Comparison of ENCODE assay signal across 9 cellular contexts in the genomic region with DNA sequence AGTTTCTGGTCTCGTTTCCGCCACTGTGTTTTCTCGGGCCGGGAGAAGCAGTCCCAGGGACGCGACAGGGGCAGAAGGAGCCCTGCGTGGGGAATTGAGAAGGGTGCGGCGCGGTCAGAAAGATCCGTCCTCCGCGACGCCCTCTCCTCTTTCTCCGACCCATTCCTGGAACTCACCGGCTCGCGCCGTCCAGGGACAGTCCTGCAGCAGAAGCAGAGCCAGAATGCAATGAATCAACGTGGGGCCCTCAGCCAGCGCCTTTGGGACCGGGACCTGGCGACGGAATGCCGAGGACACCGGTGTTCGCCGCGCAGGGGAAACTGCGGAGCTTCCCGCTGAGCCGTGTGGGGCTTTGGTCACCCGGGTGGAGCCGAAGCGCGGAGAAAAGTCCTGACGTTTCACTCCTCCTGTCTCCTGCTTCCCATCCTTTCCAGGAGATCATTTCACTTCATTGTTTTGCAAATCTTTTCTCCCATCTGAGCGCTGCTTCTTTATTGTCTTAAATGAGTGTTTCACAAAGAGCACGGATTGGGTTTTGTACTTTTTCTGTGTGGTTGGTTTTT. TPM values are rescaled to one million over a fixed set of nuclear protein-coding genes. Genes with fewer than 3 reads are reported as not detected.
A peak's percentile ranks its signal among the peaks of the same experiment; 100 is the strongest.
DNase-seq lines count a peak whose midpoint lies in the region; ATAC-seq, FAIRE-seq and TF ChIP-seq lines count a peak whose summit lies in the region.
"Had no signal": no experiment of that assay in that cellular context is flagged by ENCODE, and none has a peak within 500 bp of the region (broad histone marks: within the 10 kb centered on the region; RNA-seq: fewer than 3 reads in every experiment).

No MANE protein-coding gene starts in this region.

- peaks cover 6% of the 10 kb centered on the region for H3K9me3 Mint-ChIP-seq in stimulated activated naive CD8-positive, alpha-beta T cell treated with anti-CD3 and anti-CD28 coated beads, Interleukin-15, Interleukin-2, amounts not matched to agents 100 ng/mL and 50 ng/mL, for 24 hours
- peaks cover 8% of the 10 kb centered on the region for H3K9me3 Mint-ChIP-seq in activated CD8-positive, alpha-beta T cell treated with anti-CD3 and anti-CD28 coated beads for 36 hours

- no peaks in the 10 kb centered on the region for H4K20me1 ChIP-seq in HepG2 (ENCODE audit: insufficient read depth, low read length)

- CTCF ChIA-PET in activated CD8-positive, alpha-beta T cell treated with anti-CD3 and anti-CD28 coated beads for 36 hours (lab: Charles Lee): interaction anchor here (1.3 kb wide), 1 partner anchor 27 kb away, joined by 7 read pairs; no protein-coding TSS in a partner anchor
- CTCF ChIA-PET in HepG2 (lab: Yijun Ruan, JAX; ENCODE audit: low intra/inter-chr PET ratio, low total read pairs): no interaction called here

- POLR2A ChIA-PET in activated CD8-positive, alpha-beta T cell treated with anti-CD3 and anti-CD28 coated beads for 36 hours (lab: Charles Lee): interaction anchor here (1.2 to 1.6 kb wide), 2 partner anchors 10 to 50 kb away, joined by 3 to 4 read pairs; no protein-coding TSS in a partner anchor
- POLR2A ChIA-PET in HepG2 (lab: Yijun Ruan, JAX): no interaction called here

- H3K4me1 ChIP-seq in HepG2 (ENCODE audit: insufficient read depth, low read length) (0 out of 2 replicates have a peak, but pooled peaks cover 14% of the 10 kb centered on the region), aorta (ENCODE audit: control insufficient read depth in 1 of 2, insufficient read depth in 2 of 2, low read length in 2 of 2) (no peaks in the 10 kb centered on the region)

- peak overlapping the region; percentile 81 for H3K4me3 Mint-ChIP-seq in stimulated activated naive CD8-positive, alpha-beta T cell treated with anti-CD3 and anti-CD28 coated beads, Interleukin-15, Interleukin-2, amounts not matched to agents 100 ng/mL and 50 ng/mL, for 24 hours
- peak overlapping the region; percentile 67 for H3K4me3 Mint-ChIP-seq in activated CD8-positive, alpha-beta T cell treated with anti-CD3 and anti-CD28 coated beads for 36 hours

- in situ Hi-C loops in HepG2 (cut with HindIII; ENCODE audit: extremely low pct_ligation_motif_present, low pct_unique_long_range_greater_than_20kb): no loop called here

- peaks cover 95% of the 10 kb centered on the region for H3K27me3 Mint-ChIP-seq in stimulated activated naive CD8-positive, alpha-beta T cell treated with anti-CD3 and anti-CD28 coated beads, Interleukin-15, Interleukin-2, amounts not matched to agents 100 ng/mL and 50 ng/mL, for 24 hours
- peaks cover 79% of the 10 kb centered on the region for H3K27me3 Mint-ChIP-seq in activated CD8-positive, alpha-beta T cell treated with anti-CD3 and anti-CD28 coated beads for 36 hours

- H3K27ac Mint-ChIP-seq in stimulated activated naive CD8-positive, alpha-beta T cell treated with anti-CD3 and anti-CD28 coated beads, Interleukin-15, Interleukin-2, amounts not matched to agents 100 ng/mL and 50 ng/mL, for 24 hours: peak overlapping the region; percentile 60
- H3K27ac Mint-ChIP-seq in activated CD8-positive, alpha-beta T cell treated with anti-CD3 and anti-CD28 coated beads for 36 hours: no peak overlapping the region

- peaks cover 32% of the 10 kb centered on the region for H3K4me1 Mint-ChIP-seq in stimulated activated naive CD8-positive, alpha-beta T cell treated with anti-CD3 and anti-CD28 coated beads, Interleukin-15, Interleukin-2, amounts not matched to agents 100 ng/mL and 50 ng/mL, for 24 hours (ENCODE audit: low read depth)
- peaks cover 24% of the 10 kb centered on the region for H3K4me1 Mint-ChIP-seq in activated CD8-positive, alpha-beta T cell treated with anti-CD3 and anti-CD28 coated beads for 36 hours (ENCODE audit: low read depth)

- no peak for TF ChIP-seq EP300 in HepG2 (IDR thresholded peaks at IDR 0.05; ENCODE audit: low read depth in 2 of 2, low read length in 2 of 2)
- no peak for TF ChIP-seq EP300 in HepG2 (CRISPR knock-in tag; IDR thresholded peaks at IDR 0.05; ENCODE audit: borderline replicate concordance)

- no peak for TF ChIP-seq POLR2A in HepG2 (IDR thresholded peaks at IDR 0.05; ENCODE audit: insufficient read depth in 1 of 2, low read depth in 2 of 2, low read length in 2 of 2)

- H3K4me3 ChIP-seq in HepG2 (replicated peaks in 1 of 3; ENCODE audit: insufficient read depth in 1 of 3, low read depth in 2 of 3, low read length in 3 of 3) (0 out of 6 replicates have a peak overlapping the region, but pooled peaks of 1 of the 3 experiments have one; percentile 49), aorta (ENCODE audit: low read length in 2 of 2) (no peak overlapping the region)

- H3K27me3 ChIP-seq in HepG2 (ENCODE audit: control insufficient read depth in 1 of 2, insufficient read depth in 2 of 2, low read length in 2 of 2) (peaks cover 20 to 91% of the 10 kb centered on the region in 2 experiments), aorta (ENCODE audit: control insufficient read depth in 1 of 2, insufficient read depth in 2 of 2, low read length in 1 of 2) (peaks cover 0 to 4% of the 10 kb centered on the region in 2 donors)

- H3K9me3 ChIP-seq in HepG2 (ENCODE audit: low read length) (no peaks in the 10 kb centered on the region), aorta (ENCODE audit: control insufficient read depth, low read length) (peaks cover 6% of the 10 kb centered on the region)

- DNase-seq in stimulated activated naive CD8-positive, alpha-beta T cell treated with anti-CD3 and anti-CD28 coated beads, Interleukin-15, Interleukin-2, amounts not matched to agents 100 U/mL and 50 U/mL, for 24 hours: no peak
- no peak for DNase-seq in activated CD8-positive, alpha-beta T cell treated with anti-CD3 and anti-CD28 coated beads for 36 hours
- DNase-seq in HepG2 (ENCODE audit: low spot score) (no peak), aorta (no peak), DMS153 treated with DMSO at 0.1 percent for 48 hours (lab: John Stamatoyannopoulos, UW; ENCODE audit: unreplicated experiment) (no peak), amniotic stem cell (lab: John Stamatoyannopoulos, UW) (no peak), NCI-H1092 (lab: John Stamatoyannopoulos, UW) (no peak)
- DNase-seq: head of caudate nucleus had no signal

- H2AFZ ChIP-seq in HepG2 (ENCODE audit: low read length): no peak overlapping the region

- H3K36me3 ChIP-seq in HepG2 (replicated peaks in 1 of 2; ENCODE audit: control insufficient read depth in 1 of 2, insufficient read depth in 2 of 2, low read length in 2 of 2) (no peaks in the 10 kb centered on the region), aorta (ENCODE audit: control insufficient read depth in 1 of 2, insufficient read depth in 2 of 2, low read length in 1 of 2) (no peaks in the 10 kb centered on the region)

- intact Hi-C loops in activated CD8-positive, alpha-beta T cell treated with anti-CD3 and anti-CD28 coated beads for 36 hours (cut with micrococcal nuclease): no loop called here
- intact Hi-C loops in HepG2 (cut with micrococcal nuclease; ENCODE audit: unreplicated experiment) (no loop called here), aorta (cut with DNase I) (no loop called here)

- 15% methylated on average over 30 of the region's 39 CpGs for WGBS in HepG2 (ENCODE audit: low lambda C conversion rate)
- WGBS in aorta, 2 donors: 1 to 4% methylated on average over 39 of the region's 39 CpGs

- no peak for TF ChIP-seq RAD21 in HepG2 (CRISPR knock-in tag; IDR thresholded peaks at IDR 0.05)

- no peak for ATAC-seq in stimulated activated naive CD8-positive, alpha-beta T cell treated with anti-CD3 and anti-CD28 coated beads, Interleukin-15, Interleukin-2, amounts not matched to agents 100 U/mL and 50 U/mL, for 24 hours
- no peak for ATAC-seq in activated CD8-positive, alpha-beta T cell treated with anti-CD3 and anti-CD28 coated beads for 36 hours
- ATAC-seq in HepG2 (peak; percentile 39), aorta (ENCODE audit: low FRiP score) (peak; percentile 50)

- H3K36me3 Mint-ChIP-seq in stimulated activated naive CD8-positive, alpha-beta T cell treated with anti-CD3 and anti-CD28 coated beads, Interleukin-15, Interleukin-2, amounts not matched to agents 100 ng/mL and 50 ng/mL, for 24 hours (ENCODE audit: low read depth): no peaks in the 10 kb centered on the region
- peaks cover 4% of the 10 kb centered on the region for H3K36me3 Mint-ChIP-seq in activated CD8-positive, alpha-beta T cell treated with anti-CD3 and anti-CD28 coated beads for 36 hours (ENCODE audit: low read depth)

- TF ChIP-seq CTCF in activated CD8-positive, alpha-beta T cell treated with anti-CD3 and anti-CD28 coated beads for 36 hours (IDR thresholded peaks at IDR 0.05): no peak
- TF ChIP-seq CTCF in HepG2 (CRISPR knock-in tag; IDR thresholded peaks at IDR 0.05): no peak

- no peak overlapping the region for H3K9ac ChIP-seq in HepG2 (ENCODE audit: insufficient read depth, low read depth, low read length)

- BruUV-seq in HepG2 (replicated peaks; lab: Mats Ljungman, UMichigan): no TSS peak

- H3K27ac ChIP-seq in HepG2 (ENCODE audit: extremely low read length, insufficient read depth, low read length) (no peak overlapping the region), aorta (ENCODE audit: low read depth in 1 of 2, low read length in 2 of 2) (no peak overlapping the region)

- no peak for FAIRE-seq in HepG2 (lab: Jason Lieb, UNC)

- H3K79me2 ChIP-seq in HepG2 (ENCODE audit: insufficient read depth, low read length): no peaks in the 10 kb centered on the region

- H3K4me2 ChIP-seq in HepG2 (ENCODE audit: low read depth, low read length): peak overlapping the region; percentile 59

RNA-seq across cellular contexts. Expression of a gene that starts 26.4 kb away (rescaled TPM):
- 1 to 10 TPM; 2.5 to 2.7 TPM for total RNA-seq in activated CD8-positive, alpha-beta T cell treated with anti-CD3 and anti-CD28 coated beads for 36 hours
- total RNA-seq in HepG2 (2016; rRNA removed; fragmentation: Illumina TruSeq; extraction: Trizol) (0.04 TPM in 1 of 2 replicates, not detected in the other), aorta (under 1 TPM in 1 of 2 donors, not detected in 1; 0.13 TPM)
- total RNA-seq in HepG2 (2016; cell fraction: cytosol; rRNA removed; fragmentation: Illumina TruSeq; extraction: Trizol; ENCODE audit: low read depth): not detected in 2 replicates
- 0.06 TPM in 1 of 2 replicates, not detected in the other for total RNA-seq in HepG2 (2016; cell fraction: insoluble cytoplasmic fraction; rRNA removed; fragmentation: Illumina TruSeq; extraction: Trizol)
- total RNA-seq in HepG2 (2016; cell fraction: membrane; rRNA removed; fragmentation: Illumina TruSeq; extraction: Trizol): not detected in 2 replicates
- total RNA-seq in HepG2 (2016; cell fraction: nucleus; rRNA removed; fragmentation: Illumina TruSeq; extraction: Trizol): 0.12 TPM in 1 of 2 replicates, not detected in the other
- polyA plus RNA-seq in HepG2 (2011; rRNA removed) (0.08 and 0.09 TPM in 2 replicates), aorta (under 1 TPM in 1 of 2 donors, not detected in 1; 0.38 TPM)
- 0.11 and 0.13 TPM in 2 replicates for polyA plus RNA-seq in HepG2 (2011; cell fraction: cytosol; rRNA removed)
- polyA plus RNA-seq in HepG2 (2011; cell fraction: nucleus; rRNA removed): 0.05 and 0.10 TPM in 2 replicates
- polyA plus RNA-seq in HepG2 (2012): 0.27 and 0.39 TPM in 2 replicates
- polyA plus RNA-seq in HepG2 (2016; cell fraction: cytosol; fragmentation: Illumina TruSeq; extraction: Trizol; ENCODE audit: low read depth): not detected in 2 replicates
- polyA plus RNA-seq in HepG2 (2016; cell fraction: insoluble cytoplasmic fraction; fragmentation: Illumina TruSeq; extraction: Trizol; ENCODE audit: low read depth): 0.09 TPM in 1 of 2 replicates, not detected in the other
- polyA plus RNA-seq in HepG2 (2016; cell fraction: membrane; fragmentation: Illumina TruSeq; extraction: Trizol; ENCODE audit: low read depth): not detected in 2 replicates
- 0.16 TPM in 1 of 2 replicates, not detected in the other for polyA plus RNA-seq in HepG2 (2016; cell fraction: nucleus; fragmentation: Illumina TruSeq; extraction: Trizol; ENCODE audit: insufficient read depth, low read depth)
- 0.06 and 0.21 TPM in 2 replicates for polyA minus RNA-seq in HepG2 (2011; rRNA and poly(A)+ RNA removed; ENCODE audit: low replicate concordance)
- not detected in 2 replicates for polyA minus RNA-seq in HepG2 (2011; cell fraction: cytosol; rRNA and poly(A)+ RNA removed)
- 0.12 and 0.13 TPM in 2 replicates for polyA minus RNA-seq in HepG2 (2011; cell fraction: nucleus; rRNA and poly(A)+ RNA removed)

RNA-seq across cellular contexts. Expression of a gene that starts 35.1 kb away (rescaled TPM):
- not detected for total RNA-seq in activated CD8-positive, alpha-beta T cell treated with anti-CD3 and anti-CD28 coated beads for 36 hours
- total RNA-seq in HepG2 (2016; rRNA removed; fragmentation: Illumina TruSeq; extraction: Trizol): not detected in 2 replicates
- total RNA-seq in HepG2 (2016; cell fraction: cytosol; rRNA removed; fragmentation: Illumina TruSeq; extraction: Trizol; ENCODE audit: low read depth): not detected in 2 replicates
- total RNA-seq in HepG2 (2016; cell fraction: insoluble cytoplasmic fraction; rRNA removed; fragmentation: Illumina TruSeq; extraction: Trizol): not detected in 2 replicates
- total RNA-seq in HepG2 (2016; cell fraction: membrane; rRNA removed; fragmentation: Illumina TruSeq; extraction: Trizol): not detected in 2 replicates
- total RNA-seq in HepG2 (2016; cell fraction: nucleus; rRNA removed; fragmentation: Illumina TruSeq; extraction: Trizol): not detected in 2 replicates
- not detected in 2 replicates for polyA plus RNA-seq in HepG2 (2011; rRNA removed)
- polyA plus RNA-seq in HepG2 (2011; cell fraction: cytosol; rRNA removed): not detected in 2 replicates
- polyA plus RNA-seq in HepG2 (2011; cell fraction: nucleus; rRNA removed): not detected in 2 replicates
- polyA plus RNA-seq in HepG2 (2012): not detected in 2 replicates
- not detected in 2 replicates for polyA plus RNA-seq in HepG2 (2016; cell fraction: cytosol; fragmentation: Illumina TruSeq; extraction: Trizol; ENCODE audit: low read depth)
- not detected in 2 replicates for polyA plus RNA-seq in HepG2 (2016; cell fraction: insoluble cytoplasmic fraction; fragmentation: Illumina TruSeq; extraction: Trizol; ENCODE audit: low read depth)
- not detected in 2 replicates for polyA plus RNA-seq in HepG2 (2016; cell fraction: membrane; fragmentation: Illumina TruSeq; extraction: Trizol; ENCODE audit: low read depth)
- not detected in 2 replicates for polyA plus RNA-seq in HepG2 (2016; cell fraction: nucleus; fragmentation: Illumina TruSeq; extraction: Trizol; ENCODE audit: insufficient read depth, low read depth)
- 0.26 TPM in 1 of 2 replicates, not detected in the other for polyA minus RNA-seq in HepG2 (2011; rRNA and poly(A)+ RNA removed; ENCODE audit: low replicate concordance)
- polyA minus RNA-seq in HepG2 (2011; cell fraction: cytosol; rRNA and poly(A)+ RNA removed): not detected in 2 replicates
- polyA minus RNA-seq in HepG2 (2011; cell fraction: nucleus; rRNA and poly(A)+ RNA removed): not detected in 2 replicates
- total RNA-seq in aorta: not detected
- not detected for polyA plus RNA-seq in aorta

RNA-seq across cellular contexts. Expression of a gene that starts 48.4 kb away (rescaled TPM):
- total RNA-seq in activated CD8-positive, alpha-beta T cell treated with anti-CD3 and anti-CD28 coated beads for 36 hours: under 1 TPM; 0.38 to 0.67 TPM
- not detected in 2 replicates for total RNA-seq in HepG2 (2016; rRNA removed; fragmentation: Illumina TruSeq; extraction: Trizol)
- not detected in 2 replicates for total RNA-seq in HepG2 (2016; cell fraction: cytosol; rRNA removed; fragmentation: Illumina TruSeq; extraction: Trizol; ENCODE audit: low read depth)
- not detected in 2 replicates for total RNA-seq in HepG2 (2016; cell fraction: insoluble cytoplasmic fraction; rRNA removed; fragmentation: Illumina TruSeq; extraction: Trizol)
- not detected in 2 replicates for total RNA-seq in HepG2 (2016; cell fraction: membrane; rRNA removed; fragmentation: Illumina TruSeq; extraction: Trizol)
- not detected in 2 replicates for total RNA-seq in HepG2 (2016; cell fraction: nucleus; rRNA removed; fragmentation: Illumina TruSeq; extraction: Trizol)
- not detected in 2 replicates for polyA plus RNA-seq in HepG2 (2011; rRNA removed)
- polyA plus RNA-seq in HepG2 (2011; cell fraction: cytosol; rRNA removed): not detected in 2 replicates
- not detected in 2 replicates for polyA plus RNA-seq in HepG2 (2011; cell fraction: nucleus; rRNA removed)
- not detected in 2 replicates for polyA plus RNA-seq in HepG2 (2012)
- not detected in 2 replicates for polyA plus RNA-seq in HepG2 (2016; cell fraction: cytosol; fragmentation: Illumina TruSeq; extraction: Trizol; ENCODE audit: low read depth)
- not detected in 2 replicates for polyA plus RNA-seq in HepG2 (2016; cell fraction: insoluble cytoplasmic fraction; fragmentation: Illumina TruSeq; extraction: Trizol; ENCODE audit: low read depth)
- not detected in 2 replicates for polyA plus RNA-seq in HepG2 (2016; cell fraction: membrane; fragmentation: Illumina TruSeq; extraction: Trizol; ENCODE audit: low read depth)
- not detected in 2 replicates for polyA plus RNA-seq in HepG2 (2016; cell fraction: nucleus; fragmentation: Illumina TruSeq; extraction: Trizol; ENCODE audit: insufficient read depth, low read depth)
- polyA minus RNA-seq in HepG2 (2011; rRNA and poly(A)+ RNA removed; ENCODE audit: low replicate concordance): not detected in 2 replicates
- not detected in 2 replicates for polyA minus RNA-seq in HepG2 (2011; cell fraction: cytosol; rRNA and poly(A)+ RNA removed)
- not detected in 2 replicates for polyA minus RNA-seq in HepG2 (2011; cell fraction: nucleus; rRNA and poly(A)+ RNA removed)
- under 1 TPM; 0.66 to 0.68 TPM for total RNA-seq in aorta
- polyA plus RNA-seq in aorta: under 1 TPM in 1 of 2 donors, not detected in 1; 0.36 TPM

Comparison
In these comparisons a context has a peak if more than half of its experiments do, and no peak if none do; other contexts are left out.
1. ATAC-seq: peak in HepG2 (single experiment) and aorta (single experiment); none in stimulated activated naive CD8-positive, alpha-beta T cell treated with anti-CD3 and anti-CD28 coated beads, Interleukin-15, Interleukin-2, amounts not matched to agents 100 U/mL and 50 U/mL, for 24 hours (single experiment) and activated CD8-positive, alpha-beta T cell treated with anti-CD3 and anti-CD28 coated beads for 36 hours (single experiment).